23 cellular contexts compared by ENCODE assay signal in the genomic region with DNA sequence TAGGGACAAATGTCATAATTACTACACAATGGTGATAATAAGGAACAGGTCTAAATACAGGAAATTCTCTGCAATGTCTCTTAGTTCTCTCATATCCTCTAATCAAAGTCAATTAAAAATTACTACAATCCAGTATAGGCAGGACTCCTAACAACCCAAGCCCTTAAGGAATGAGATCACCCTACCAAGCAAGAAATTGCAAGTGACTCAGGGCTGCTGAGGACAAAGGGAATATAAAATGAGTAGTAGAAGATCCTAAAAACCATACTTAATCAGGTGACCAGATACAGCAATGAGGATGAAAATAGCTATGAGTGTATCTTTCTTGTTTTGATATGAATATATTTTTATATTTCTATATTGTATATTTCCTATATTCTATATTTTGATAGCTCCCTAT.
DNase-seq lines count a peak whose midpoint lies in the region; ATAC-seq, FAIRE-seq and TF ChIP-seq lines count a peak whose summit lies in the region.
"Had no signal": no experiment of that assay in that cellular context is flagged by ENCODE, and none has a peak within 500 bp of the region (broad histone marks: within the 10 kb centered on the region; RNA-seq: fewer than 3 reads in every experiment).

No MANE protein-coding gene starts in this region.

- FAIRE-seq in D721Med (lab: Jason Lieb, UNC): peak; percentile 6
- FAIRE-seq in bronchial epithelial cell (lab: Jason Lieb, UNC): no peak
- FAIRE-seq: A204.1, GM12878, GM12892, GM18507 had no signal

- DNase-seq in D721Med (ENCODE audit: insufficient read length, low spot score) (no peak), bronchial epithelial cell (ENCODE audit: low read depth) (peak; percentile 1), foreskin keratinocyte (peak; percentile 14 to 67), NCI-H524 treated with DMSO at 0.1 percent for 48 hours (lab: John Stamatoyannopoulos, UW) (no peak), DMS153 treated with DMSO at 0.1 percent for 48 hours (lab: John Stamatoyannopoulos, UW; ENCODE audit: unreplicated experiment) (no peak)
- DNase-seq: 8988T; ACHN; BE2C; C1 segment of cervical spinal cord; CD4-positive, alpha-beta memory T cell; CD4-positive, CD25-positive, alpha-beta regulatory T cell; CD8-positive, alpha-beta memory T cell; COR-L47; DMS53; DMS79; DND-41; EL; GDM1 had no signal

- no peak overlapping the region for H3K4me3 ChIP-seq in bronchial epithelial cell (ENCODE audit: low read depth, low read length)
- H3K4me3 ChIP-seq: BLaER1, GM12878 had no signal

- H3K27me3 ChIP-seq in bronchial epithelial cell (ENCODE audit: control insufficient read depth, insufficient read depth, low read length) (no peaks in the 10 kb centered on the region), foreskin keratinocyte (no peaks in the 10 kb centered on the region)
- H3K27me3 ChIP-seq: BE2C, BLaER1 had no signal

- TF ChIP-seq CTCF in D721Med (IDR thresholded peaks at IDR 0.05; ENCODE audit: insufficient read depth, missing control alignments): no peak
- TF ChIP-seq CTCF in bronchial epithelial cell (IDR thresholded peaks at IDR 0.05; ENCODE audit: insufficient read depth, low read length, severe bottlenecking): no peak
- no peak for TF ChIP-seq CTCF in foreskin keratinocyte (conservative IDR thresholded peaks at IDR 0.05)

- H3K27ac ChIP-seq in foreskin keratinocyte: no peak overlapping the region
- H3K27ac ChIP-seq: BLaER1 had no signal

- ATAC-seq in foreskin keratinocyte: peak; percentile 89
- ATAC-seq: GM12878 had no signal

- no peaks in the 10 kb centered on the region for H3K4me1 ChIP-seq in foreskin keratinocyte
- H3K4me1 ChIP-seq: BE2C, BLaER1 had no signal

- no peaks in the 10 kb centered on the region for H3K36me3 ChIP-seq in bronchial epithelial cell (ENCODE audit: control insufficient read depth, insufficient read depth, low read length)
- H3K36me3 ChIP-seq: BE2C, BLaER1 had no signal

Comparison
In these comparisons a context has a peak if more than half of its experiments do, and no peak if none do; other contexts are left out.
1. DNase-seq: peak in bronchial epithelial cell (single experiment) and foreskin keratinocyte (2 of 2); none in D721Med (single experiment), NCI-H524 treated with DMSO at 0.1 percent for 48 hours (single experiment) and DMS153 treated with DMSO at 0.1 percent for 48 hours (single experiment).